15 cellular contexts compared by ENCODE assay signal in genomic region chr16:14125030-14125681, GRCh38.
"Had no signal": no experiment of that assay in that cellular context is flagged by ENCODE, and none has a peak within 500 bp of the region (broad histone marks: within the 10 kb centered on the region; RNA-seq: fewer than 3 reads in every experiment).

No MANE protein-coding gene starts in this region.

- H3K9me3 Mint-ChIP-seq: natural killer cell treated with Interleukin-12 subunit alpha and Interleukin-12 subunit beta and Interleukin-15 and Interleukin-18, amount 100 ng/mL, for 72 hours had no signal

- H3K4me3 ChIP-seq: esophagus muscularis mucosa, smooth muscle cell, transverse colon had no signal

- H3K9me3 ChIP-seq: esophagus muscularis mucosa, transverse colon had no signal

- H3K36me3 ChIP-seq: esophagus muscularis mucosa, transverse colon had no signal

- H3K27me3 ChIP-seq: esophagus muscularis mucosa, transverse colon had no signal

- H3K27me3 Mint-ChIP-seq: natural killer cell treated with Interleukin-12 subunit alpha and Interleukin-12 subunit beta and Interleukin-15 and Interleukin-18, amount 100 ng/mL, for 72 hours had no signal

- ATAC-seq: natural killer cell treated with Interleukin-12 subunit alpha and Interleukin-12 subunit beta and Interleukin-15 and Interleukin-18, amount 100 ng/mL, for 72 hours; right cardiac atrium; stimulated activated naive CD8-positive, alpha-beta T cell treated with anti-CD3 and anti-CD28 coated beads, Interleukin-15, Interleukin-2, amounts not matched to agents 100 U/mL and 50 U/mL, for 24 hours had no signal

- H3K36me3 Mint-ChIP-seq: natural killer cell treated with Interleukin-12 subunit alpha and Interleukin-12 subunit beta and Interleukin-15 and Interleukin-18, amount 100 ng/mL, for 72 hours had no signal

- DNase-seq: activated naive CD4-positive, alpha-beta T cell; activated T-cell treated with anti-CD3 and anti-CD28 coated beads for 4 hours; aorta; hippocampal formation; kidney; mesendoderm; posterior cingulate gyrus; right cardiac atrium; stimulated activated CD4-positive, alpha-beta T cell treated with anti-CD3 and anti-CD28 coated beads, Interleukin-4, amount 100 ng/mL, for 4 hours; stimulated activated naive CD8-positive, alpha-beta T cell treated with anti-CD3 and anti-CD28 coated beads, Interleukin-15, Interleukin-2, amounts not matched to agents 100 U/mL and 50 U/mL, for 24 hours; SW 1271; transverse colon had no signal

- H3K4me3 Mint-ChIP-seq: natural killer cell treated with Interleukin-12 subunit alpha and Interleukin-12 subunit beta and Interleukin-15 and Interleukin-18, amount 100 ng/mL, for 72 hours had no signal

- H3K27ac Mint-ChIP-seq: natural killer cell treated with Interleukin-12 subunit alpha and Interleukin-12 subunit beta and Interleukin-15 and Interleukin-18, amount 100 ng/mL, for 72 hours had no signal
